Comparison of ENCODE assay signal across 1 cellular context in genomic region chr6:16762547-16763477, GRCh38.
TF ChIP-seq lines count a peak whose summit lies in the region.

No MANE protein-coding gene starts in this region.

TF ChIP-seq in K562, 482 proteins besides CTCF, POLR2A, EP300 and RAD21 (continued from another document):
- 0 out of 2 replicates have a peak, but pooled peaks have one; percentile 25 for TF ChIP-seq CREB3 (tag; conservative IDR thresholded peaks at IDR 0.05; ENCODE audit: low read depth)
- TF ChIP-seq ZNF707 (CRISPR knock-in tag; conservative IDR thresholded peaks at IDR 0.05), result no peak
- TF ChIP-seq GABPA (tag; conservative IDR thresholded peaks at IDR 0.05; ENCODE audit: low read depth), result 0 out of 2 replicates have a peak, but pooled peaks have one; percentile 15
- TF ChIP-seq VEZF1 (CRISPR knock-in tag; IDR thresholded peaks at IDR 0.05), result no peak
- TF ChIP-seq, protein P1, sequence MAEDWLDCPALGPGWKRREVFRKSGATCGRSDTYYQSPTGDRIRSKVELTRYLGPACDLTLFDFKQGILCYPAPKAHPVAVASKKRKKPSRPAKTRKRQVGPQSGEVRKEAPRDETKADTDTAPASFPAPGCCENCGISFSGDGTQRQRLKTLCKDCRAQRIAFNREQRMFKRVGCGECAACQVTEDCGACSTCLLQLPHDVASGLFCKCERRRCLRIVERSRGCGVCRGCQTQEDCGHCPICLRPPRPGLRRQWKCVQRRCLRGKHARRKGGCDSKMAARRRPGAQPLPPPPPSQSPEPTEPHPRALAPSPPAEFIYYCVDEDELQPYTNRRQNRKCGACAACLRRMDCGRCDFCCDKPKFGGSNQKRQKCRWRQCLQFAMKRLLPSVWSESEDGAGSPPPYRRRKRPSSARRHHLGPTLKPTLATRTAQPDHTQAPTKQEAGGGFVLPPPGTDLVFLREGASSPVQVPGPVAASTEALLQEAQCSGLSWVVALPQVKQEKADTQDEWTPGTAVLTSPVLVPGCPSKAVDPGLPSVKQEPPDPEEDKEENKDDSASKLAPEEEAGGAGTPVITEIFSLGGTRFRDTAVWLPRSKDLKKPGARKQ (CRISPR knock-in tag; IDR thresholded peaks at IDR 0.05), result 0 out of 2 replicates have a peak, but pooled peaks have one; percentile 9
- no peak for TF ChIP-seq ZC3H8 (IDR thresholded peaks at IDR 0.05)
- 0 out of 2 replicates have a peak, but pooled peaks have one; percentile 58 for TF ChIP-seq HMBOX1 (IDR thresholded peaks at IDR 0.05)
- TF ChIP-seq FOSL1 (tag; conservative IDR thresholded peaks at IDR 0.05), result peak; percentile 37; the same call in 1 of the 2 replicates
- TF ChIP-seq KLF1 (tag; IDR thresholded peaks at IDR 0.05), result no peak
